ENCODE assay signal across 1 cellular context in the genomic region with DNA sequence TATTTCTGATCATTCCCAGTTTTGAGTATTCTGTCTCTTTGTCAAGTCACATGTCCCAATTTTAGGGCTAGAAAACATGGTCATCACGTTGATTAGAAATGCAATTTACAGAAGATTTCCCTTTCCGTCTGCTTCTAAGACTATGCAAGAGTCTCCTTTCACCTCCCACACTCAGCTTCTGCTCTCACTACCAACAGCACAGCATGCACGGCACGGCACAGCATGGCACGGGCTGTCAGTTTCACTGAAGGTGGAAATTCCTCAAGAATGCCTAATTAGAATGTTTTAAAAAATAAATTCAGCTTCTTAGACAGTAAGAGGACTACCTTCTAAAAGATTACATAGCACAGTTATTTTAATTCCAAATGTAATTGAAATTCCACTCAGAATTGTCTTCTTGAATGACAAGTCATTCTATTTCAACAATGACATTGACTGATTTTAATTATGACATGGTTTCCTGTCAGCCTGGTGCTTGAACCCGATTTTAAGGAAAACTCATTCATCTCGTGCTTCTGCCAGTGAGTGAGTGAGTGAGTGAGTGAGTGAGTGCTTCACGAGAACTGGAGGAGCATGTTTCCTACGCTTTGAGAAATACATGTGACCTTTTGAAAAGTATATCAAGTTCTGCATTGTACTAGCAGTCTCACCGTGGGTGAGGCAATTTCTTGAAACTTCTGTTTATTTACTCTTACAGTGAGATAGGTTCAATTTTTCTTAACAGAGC.
TF ChIP-seq lines count a peak whose summit lies in the region.

No MANE protein-coding gene starts in this region.

TF ChIP-seq in GM23338, 12 proteins besides CTCF, POLR2A, EP300 and RAD21 (continued from another document):
- TF ChIP-seq, protein P1, sequence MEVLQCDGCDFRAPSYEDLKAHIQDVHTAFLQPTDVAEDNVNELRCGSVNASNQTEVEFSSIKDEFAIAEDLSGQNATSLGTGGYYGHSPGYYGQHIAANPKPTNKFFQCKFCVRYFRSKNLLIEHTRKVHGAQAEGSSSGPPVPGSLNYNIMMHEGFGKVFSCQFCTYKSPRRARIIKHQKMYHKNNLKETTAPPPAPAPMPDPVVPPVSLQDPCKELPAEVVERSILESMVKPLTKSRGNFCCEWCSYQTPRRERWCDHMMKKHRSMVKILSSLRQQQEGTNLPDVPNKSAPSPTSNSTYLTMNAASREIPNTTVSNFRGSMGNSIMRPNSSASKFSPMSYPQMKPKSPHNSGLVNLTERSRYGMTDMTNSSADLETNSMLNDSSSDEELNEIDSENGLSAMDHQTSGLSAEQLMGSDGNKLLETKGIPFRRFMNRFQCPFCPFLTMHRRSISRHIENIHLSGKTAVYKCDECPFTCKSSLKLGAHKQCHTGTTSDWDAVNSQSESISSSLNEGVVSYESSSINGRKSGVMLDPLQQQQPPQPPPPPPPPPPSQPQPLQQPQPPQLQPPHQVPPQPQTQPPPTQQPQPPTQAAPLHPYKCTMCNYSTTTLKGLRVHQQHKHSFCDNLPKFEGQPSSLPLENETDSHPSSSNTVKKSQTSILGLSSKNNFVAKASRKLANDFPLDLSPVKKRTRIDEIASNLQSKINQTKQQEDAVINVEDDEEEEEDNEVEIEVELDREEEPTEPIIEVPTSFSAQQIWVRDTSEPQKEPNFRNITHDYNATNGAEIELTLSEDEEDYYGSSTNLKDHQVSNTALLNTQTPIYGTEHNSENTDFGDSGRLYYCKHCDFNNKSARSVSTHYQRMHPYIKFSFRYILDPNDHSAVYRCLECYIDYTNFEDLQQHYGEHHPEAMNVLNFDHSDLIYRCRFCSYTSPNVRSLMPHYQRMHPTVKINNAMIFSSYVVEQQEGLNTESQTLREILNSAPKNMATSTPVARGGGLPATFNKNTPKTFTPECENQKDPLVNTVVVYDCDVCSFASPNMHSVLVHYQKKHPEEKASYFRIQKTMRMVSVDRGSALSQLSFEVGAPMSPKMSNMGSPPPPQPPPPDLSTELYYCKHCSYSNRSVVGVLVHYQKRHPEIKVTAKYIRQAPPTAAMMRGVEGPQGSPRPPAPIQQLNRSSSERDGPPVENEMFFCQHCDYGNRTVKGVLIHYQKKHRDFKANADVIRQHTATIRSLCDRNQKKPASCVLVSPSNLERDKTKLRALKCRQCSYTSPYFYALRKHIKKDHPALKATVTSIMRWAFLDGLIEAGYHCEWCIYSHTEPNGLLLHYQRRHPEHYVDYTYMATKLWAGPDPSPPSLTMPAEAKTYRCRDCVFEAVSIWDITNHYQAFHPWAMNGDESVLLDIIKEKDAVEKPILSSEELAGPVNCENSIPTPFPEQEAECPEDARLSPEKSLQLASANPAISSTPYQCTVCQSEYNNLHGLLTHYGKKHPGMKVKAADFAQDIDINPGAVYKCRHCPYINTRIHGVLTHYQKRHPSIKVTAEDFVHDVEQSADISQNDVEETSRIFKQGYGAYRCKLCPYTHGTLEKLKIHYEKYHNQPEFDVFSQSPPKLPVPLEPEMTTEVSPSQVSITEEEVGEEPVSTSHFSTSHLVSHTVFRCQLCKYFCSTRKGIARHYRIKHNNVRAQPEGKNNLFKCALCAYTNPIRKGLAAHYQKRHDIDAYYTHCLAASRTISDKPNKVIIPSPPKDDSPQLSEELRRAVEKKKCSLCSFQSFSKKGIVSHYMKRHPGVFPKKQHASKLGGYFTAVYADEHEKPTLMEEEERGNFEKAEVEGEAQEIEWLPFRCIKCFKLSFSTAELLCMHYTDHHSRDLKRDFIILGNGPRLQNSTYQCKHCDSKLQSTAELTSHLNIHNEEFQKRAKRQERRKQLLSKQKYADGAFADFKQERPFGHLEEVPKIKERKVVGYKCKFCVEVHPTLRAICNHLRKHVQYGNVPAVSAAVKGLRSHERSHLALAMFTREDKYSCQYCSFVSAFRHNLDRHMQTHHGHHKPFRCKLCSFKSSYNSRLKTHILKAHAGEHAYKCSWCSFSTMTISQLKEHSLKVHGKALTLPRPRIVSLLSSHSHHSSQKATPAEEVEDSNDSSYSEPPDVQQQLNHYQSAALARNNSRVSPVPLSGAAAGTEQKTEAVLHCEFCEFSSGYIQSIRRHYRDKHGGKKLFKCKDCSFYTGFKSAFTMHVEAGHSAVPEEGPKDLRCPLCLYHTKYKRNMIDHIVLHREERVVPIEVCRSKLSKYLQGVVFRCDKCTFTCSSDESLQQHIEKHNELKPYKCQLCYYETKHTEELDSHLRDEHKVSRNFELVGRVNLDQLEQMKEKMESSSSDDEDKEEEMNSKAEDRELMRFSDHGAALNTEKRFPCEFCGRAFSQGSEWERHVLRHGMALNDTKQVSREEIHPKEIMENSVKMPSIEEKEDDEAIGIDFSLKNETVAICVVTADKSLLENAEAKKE (CRISPR knock-in tag; IDR thresholded peaks at IDR 0.05), result no peak
- TF ChIP-seq EZH2 (IDR thresholded peaks at IDR 0.05; ENCODE audit: low read depth, unreplicated experiment), result no peak
- TF ChIP-seq ZNF114 (CRISPR knock-in tag; IDR thresholded peaks at IDR 0.05), result no peak
- TF ChIP-seq STAT1 (IDR thresholded peaks at IDR 0.05; ENCODE audit: unreplicated experiment), result no peak
- TF ChIP-seq EZH2phosphoT487 (IDR thresholded peaks at IDR 0.05; ENCODE audit: unreplicated experiment), result no peak
- TF ChIP-seq, protein P2, sequence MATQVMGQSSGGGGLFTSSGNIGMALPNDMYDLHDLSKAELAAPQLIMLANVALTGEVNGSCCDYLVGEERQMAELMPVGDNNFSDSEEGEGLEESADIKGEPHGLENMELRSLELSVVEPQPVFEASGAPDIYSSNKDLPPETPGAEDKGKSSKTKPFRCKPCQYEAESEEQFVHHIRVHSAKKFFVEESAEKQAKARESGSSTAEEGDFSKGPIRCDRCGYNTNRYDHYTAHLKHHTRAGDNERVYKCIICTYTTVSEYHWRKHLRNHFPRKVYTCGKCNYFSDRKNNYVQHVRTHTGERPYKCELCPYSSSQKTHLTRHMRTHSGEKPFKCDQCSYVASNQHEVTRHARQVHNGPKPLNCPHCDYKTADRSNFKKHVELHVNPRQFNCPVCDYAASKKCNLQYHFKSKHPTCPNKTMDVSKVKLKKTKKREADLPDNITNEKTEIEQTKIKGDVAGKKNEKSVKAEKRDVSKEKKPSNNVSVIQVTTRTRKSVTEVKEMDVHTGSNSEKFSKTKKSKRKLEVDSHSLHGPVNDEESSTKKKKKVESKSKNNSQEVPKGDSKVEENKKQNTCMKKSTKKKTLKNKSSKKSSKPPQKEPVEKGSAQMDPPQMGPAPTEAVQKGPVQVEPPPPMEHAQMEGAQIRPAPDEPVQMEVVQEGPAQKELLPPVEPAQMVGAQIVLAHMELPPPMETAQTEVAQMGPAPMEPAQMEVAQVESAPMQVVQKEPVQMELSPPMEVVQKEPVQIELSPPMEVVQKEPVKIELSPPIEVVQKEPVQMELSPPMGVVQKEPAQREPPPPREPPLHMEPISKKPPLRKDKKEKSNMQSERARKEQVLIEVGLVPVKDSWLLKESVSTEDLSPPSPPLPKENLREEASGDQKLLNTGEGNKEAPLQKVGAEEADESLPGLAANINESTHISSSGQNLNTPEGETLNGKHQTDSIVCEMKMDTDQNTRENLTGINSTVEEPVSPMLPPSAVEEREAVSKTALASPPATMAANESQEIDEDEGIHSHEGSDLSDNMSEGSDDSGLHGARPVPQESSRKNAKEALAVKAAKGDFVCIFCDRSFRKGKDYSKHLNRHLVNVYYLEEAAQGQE (IDR thresholded peaks at IDR 0.05; ENCODE audit: unreplicated experiment), result no peak
- no peak for TF ChIP-seq NANOG (IDR thresholded peaks at IDR 0.05; ENCODE audit: borderline replicate concordance)
TF ChIP-seq in GM23338: peak in this region for 0.
